Comparison of ENCODE assay signal across 18 cellular contexts in genomic region chr15:95709959-95710695, GRCh38.
A peak's percentile ranks its signal among the peaks of the same experiment; 100 is the strongest.
DNase-seq lines count a peak whose midpoint lies in the region; ATAC-seq, FAIRE-seq and TF ChIP-seq lines count a peak whose summit lies in the region.
"Had no signal": no experiment of that assay in that cellular context is flagged by ENCODE, and none has a peak within 500 bp of the region (broad histone marks: within the 10 kb centered on the region; RNA-seq: fewer than 3 reads in every experiment).

No MANE protein-coding gene starts in this region.

- TF ChIP-seq CTCF in K562 (IDR thresholded peaks at IDR 0.05 in 2 of 3, conservative IDR thresholded peaks at IDR 0.05 in 1 of 3; ENCODE audit: insufficient read depth in 2 of 3, low read depth in 1 of 3, low read length in 3 of 3) (no peak), nephron (IDR thresholded peaks at IDR 0.05; ENCODE audit: unreplicated experiment in 3 of 3) (no peak)
- no peak for TF ChIP-seq CTCF in CD8-positive, alpha-beta T cell (IDR thresholded peaks at IDR 0.05)

- POLR2A ChIA-PET in K562 (lab: Yijun Ruan, JAX), result interaction anchor here (1.0 kb wide), 1 partner anchor 12 kb away, joined by 4 read pairs; no protein-coding TSS in a partner anchor
- POLR2A ChIA-PET in CD8-positive, alpha-beta T cell (lab: Charles Lee), result no interaction called here

- H3K4me1 Mint-ChIP-seq in nephron, result peaks cover 34% of the 10 kb centered on the region
- no peaks in the 10 kb centered on the region for H3K4me1 Mint-ChIP-seq in CD8-positive, alpha-beta T cell (ENCODE audit: low read depth)
- no peaks in the 10 kb centered on the region for H3K4me1 Mint-ChIP-seq in T-helper 2 cell treated with Interferon-gamma antibody and Interleukin-4, amounts not matched to agents 5 μg/mL and 100 μg/mL, for 36 hours (ENCODE audit: low read depth)
- H3K4me1 Mint-ChIP-seq: B cell had no signal

- no peaks in the 10 kb centered on the region for H3K9me3 ChIP-seq in K562 (replicated peaks; ENCODE audit: control insufficient read depth, insufficient read depth, low read depth, low read length)
- H3K9me3 ChIP-seq in CD8-positive, alpha-beta T cell (ENCODE audit: low read length), result no peaks in the 10 kb centered on the region
- H3K9me3 ChIP-seq: Caco-2 had no signal

- no peak for TF ChIP-seq POLR2A in K562 (conservative IDR thresholded peaks at IDR 0.05)

- H3K4me3 Mint-ChIP-seq in nephron, result no peak overlapping the region
- H3K4me3 Mint-ChIP-seq in CD8-positive, alpha-beta T cell, result no peak overlapping the region
- H3K4me3 Mint-ChIP-seq in T-helper 2 cell treated with Interferon-gamma antibody and Interleukin-4, amounts not matched to agents 5 μg/mL and 100 μg/mL, for 36 hours, result no peak overlapping the region
- H3K4me3 Mint-ChIP-seq: B cell; CD4-positive, alpha-beta T cell; HFFc6 had no signal

- H3K9me1 ChIP-seq in K562 (ENCODE audit: control insufficient read depth, insufficient read depth, low read length), result no peaks in the 10 kb centered on the region

- no peaks in the 10 kb centered on the region for H3K27me3 Mint-ChIP-seq in nephron (ENCODE audit: low read depth)
- peaks cover 2% of the 10 kb centered on the region for H3K27me3 Mint-ChIP-seq in CD8-positive, alpha-beta T cell (ENCODE audit: low read depth)
- no peaks in the 10 kb centered on the region for H3K27me3 Mint-ChIP-seq in T-helper 2 cell treated with Interferon-gamma antibody and Interleukin-4, amounts not matched to agents 5 μg/mL and 100 μg/mL, for 36 hours (ENCODE audit: low read depth)
- H3K27me3 Mint-ChIP-seq: B cell had no signal

- H4K20me1 ChIP-seq in K562 (replicated peaks; ENCODE audit: control insufficient read depth, insufficient read depth, low read length), result no peaks in the 10 kb centered on the region

- H3K36me3 ChIP-seq in K562 (ENCODE audit: control insufficient read depth, insufficient read depth, low read length), result peaks cover 30% of the 10 kb centered on the region
- no peaks in the 10 kb centered on the region for H3K36me3 ChIP-seq in CD8-positive, alpha-beta T cell (ENCODE audit: insufficient read depth, low read length)

- H3K36me3 Mint-ChIP-seq in nephron (ENCODE audit: low read depth), result no peaks in the 10 kb centered on the region
- no peaks in the 10 kb centered on the region for H3K36me3 Mint-ChIP-seq in CD8-positive, alpha-beta T cell
- H3K36me3 Mint-ChIP-seq in T-helper 2 cell treated with Interferon-gamma antibody and Interleukin-4, amounts not matched to agents 5 μg/mL and 100 μg/mL, for 36 hours (ENCODE audit: low read depth), result no peaks in the 10 kb centered on the region

- H3K9me3 Mint-ChIP-seq in nephron, result peaks cover 8% of the 10 kb centered on the region
- H3K9me3 Mint-ChIP-seq in CD8-positive, alpha-beta T cell, result no peaks in the 10 kb centered on the region
- H3K9me3 Mint-ChIP-seq in T-helper 2 cell treated with Interferon-gamma antibody and Interleukin-4, amounts not matched to agents 5 μg/mL and 100 μg/mL, for 36 hours, result no peaks in the 10 kb centered on the region
- H3K9me3 Mint-ChIP-seq: CD4-positive, alpha-beta T cell; HFFc6 had no signal

- TF ChIP-seq RAD21 in K562 (CRISPR knock-in tag; conservative IDR thresholded peaks at IDR 0.05 in 1 of 2, IDR thresholded peaks at IDR 0.05 in 1 of 2), result no peak; a peak in 1 of 4 replicates

- in situ Hi-C loops in K562 (cut with MboI), result no loop called here

- peak; percentile 27 for DNase-seq in OCI-M2 (lab: John Stamatoyannopoulos, UW; ENCODE audit: unreplicated experiment)
- peak; percentile 66 to 89 (median 76) for DNase-seq in K562 (ENCODE audit: extremely low read depth in 1 of 4, low spot score in 3 of 4)
- no peak for DNase-seq in epidermal melanocyte (ENCODE audit: insufficient read length, low spot score)
- no peak for DNase-seq in CD8-positive, alpha-beta T cell
- DNase-seq in LoVo (ENCODE audit: low spot score), result no peak
- DNase-seq in T-helper 2 cell treated with Interferon-gamma antibody and Interleukin-4, amounts not matched to agents 5 μg/mL and 100 μg/mL, for 36 hours (ENCODE audit: low spot score), result no peak
- DNase-seq: C1 segment of cervical spinal cord; Caco-2; CD4-positive, alpha-beta T cell; DND-41; GDM1; GOT3; HCEC 1CT; HFFc6 had no signal

- H3K9ac ChIP-seq in K562 (ENCODE audit: insufficient read depth in 1 of 2, low read depth in 2 of 2, low read length in 2 of 2), result peak overlapping the region in 1 of 2 experiments; percentile 45; a peak in 2 of 4 replicates

- TF ChIP-seq EP300 in K562 (IDR thresholded peaks at IDR 0.05; ENCODE audit: low read length), result peak; percentile 99

- FAIRE-seq in K562 (lab: Jason Lieb, UNC), result peak; percentile 98
- FAIRE-seq: A204.1, GM12892 had no signal

- peak; percentile 90 for ATAC-seq in K562
- no peak for ATAC-seq in CD8-positive, alpha-beta T cell

- peak overlapping the region in 2 of 3 experiments; percentile 86 to 88 for H3K27ac Mint-ChIP-seq in nephron
- no peak overlapping the region for H3K27ac Mint-ChIP-seq in CD8-positive, alpha-beta T cell
- H3K27ac Mint-ChIP-seq in T-helper 2 cell treated with Interferon-gamma antibody and Interleukin-4, amounts not matched to agents 5 μg/mL and 100 μg/mL, for 36 hours, result no peak overlapping the region
- H3K27ac Mint-ChIP-seq: B cell; CD4-positive, alpha-beta T cell; HFFc6 had no signal

- CTCF ChIA-PET in K562 (lab: Yijun Ruan, JAX; ENCODE audit: low intra/inter-chr PET ratio), result no interaction called here
- CTCF ChIA-PET in CD8-positive, alpha-beta T cell (lab: Charles Lee), result no interaction called here

- intact Hi-C loops in K562 (cut with micrococcal nuclease), result loop anchor here (1.0 to 5.0 kb wide), 2 partner anchors 26 to 68 kb away; no protein-coding TSS in a partner anchor
- intact Hi-C loops in CD8-positive, alpha-beta T cell (cut with DNase I, micrococcal nuclease), result no loop called here

- H2AFZ ChIP-seq in K562 (ENCODE audit: low read depth, low read length), result no peak overlapping the region

- BruUV-seq in K562 (replicated peaks; lab: Mats Ljungman, UMichigan), result no TSS peak

- peak overlapping the region; percentile 43 for H3K4me2 ChIP-seq in K562 (ENCODE audit: insufficient read depth, low read length)

- peaks cover 10 to 44% of the 10 kb centered on the region in 2 experiments for H3K4me1 ChIP-seq in K562 (replicated peaks in 1 of 2; ENCODE audit: control insufficient read depth in 2 of 2, insufficient read depth in 2 of 2, low read length in 2 of 2)
- H3K4me1 ChIP-seq in CD8-positive, alpha-beta T cell (ENCODE audit: insufficient read depth, low read length), result no peaks in the 10 kb centered on the region
- H3K4me1 ChIP-seq: Caco-2 had no signal

- H3K79me2 ChIP-seq in K562 (ENCODE audit: control insufficient read depth, insufficient read depth, low read length), result peaks cover 74% of the 10 kb centered on the region

- no peak overlapping the region for H3K4me3 ChIP-seq in K562
- H3K4me3 ChIP-seq in CD8-positive, alpha-beta T cell (ENCODE audit: low read depth, low read length), result no peak overlapping the region

- WGBS in K562 (ENCODE audit: insufficient coverage, low coverage, missing lambda C conversion rate), result 7% methylated on average over 9 of the region's 9 CpGs

- H3K27ac ChIP-seq in K562 (ENCODE audit: extremely low read depth, low read depth, low read length), result peak overlapping the region; percentile 73
- no peak overlapping the region for H3K27ac ChIP-seq in CD8-positive, alpha-beta T cell (ENCODE audit: low read depth, low read length)

- H3K27me3 ChIP-seq in K562 (ENCODE audit: control insufficient read depth in 2 of 2, insufficient read depth in 2 of 2, low read length in 2 of 2), result no peaks in the 10 kb centered on the region
- no peaks in the 10 kb centered on the region for H3K27me3 ChIP-seq in CD8-positive, alpha-beta T cell (ENCODE audit: insufficient read depth, low read length)

TF ChIP-seq in K562, 482 proteins besides CTCF, POLR2A, EP300 and RAD21 (continues in another document):
- peak; percentile 43; the same call in 1 of the 2 replicates for TF ChIP-seq MXI1 (IDR thresholded peaks at IDR 0.05; ENCODE audit: low read depth, low read length)
- TF ChIP-seq, protein P1, sequence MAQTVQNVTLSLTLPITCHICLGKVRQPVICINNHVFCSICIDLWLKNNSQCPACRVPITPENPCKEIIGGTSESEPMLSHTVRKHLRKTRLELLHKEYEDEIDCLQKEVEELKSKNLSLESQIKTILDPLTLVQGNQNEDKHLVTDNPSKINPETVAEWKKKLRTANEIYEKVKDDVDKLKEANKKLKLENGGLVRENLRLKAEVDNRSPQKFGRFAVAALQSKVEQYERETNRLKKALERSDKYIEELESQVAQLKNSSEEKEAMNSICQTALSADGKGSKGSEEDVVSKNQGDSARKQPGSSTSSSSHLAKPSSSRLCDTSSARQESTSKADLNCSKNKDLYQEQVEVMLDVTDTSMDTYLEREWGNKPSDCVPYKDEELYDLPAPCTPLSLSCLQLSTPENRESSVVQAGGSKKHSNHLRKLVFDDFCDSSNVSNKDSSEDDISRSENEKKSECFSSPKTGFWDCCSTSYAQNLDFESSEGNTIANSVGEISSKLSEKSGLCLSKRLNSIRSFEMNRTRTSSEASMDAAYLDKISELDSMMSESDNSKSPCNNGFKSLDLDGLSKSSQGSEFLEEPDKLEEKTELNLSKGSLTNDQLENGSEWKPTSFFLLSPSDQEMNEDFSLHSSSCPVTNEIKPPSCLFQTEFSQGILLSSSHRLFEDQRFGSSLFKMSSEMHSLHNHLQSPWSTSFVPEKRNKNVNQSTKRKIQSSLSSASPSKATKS (CRISPR knock-in tag; IDR thresholded peaks at IDR 0.05), result no peak
- peak; percentile 93 for TF ChIP-seq TARDBP (IDR thresholded peaks at IDR 0.05)
- no peak for TF ChIP-seq SNAPC5 (CRISPR knock-in tag; IDR thresholded peaks at IDR 0.05)
- TF ChIP-seq CBFA2T3 (IDR thresholded peaks at IDR 0.05), result peak; percentile 100
- TF ChIP-seq TCF7L2 (IDR thresholded peaks at IDR 0.05; ENCODE audit: low read depth, low read length), result no peak
- TF ChIP-seq ELF4 (CRISPR knock-in tag; IDR thresholded peaks at IDR 0.05), result peak; percentile 88; the same call in 1 of the 2 replicates
- peak; percentile 99 for TF ChIP-seq TCF3 (CRISPR knock-in tag; IDR thresholded peaks at IDR 0.05)

Comparison
In these comparisons a context has a peak if more than half of its experiments do, and no peak if none do; other contexts are left out.
1. DNase-seq: peak in OCI-M2 (single experiment) and K562 (4 of 4); none in epidermal melanocyte (single experiment), CD8-positive, alpha-beta T cell (0 of 7), LoVo (single experiment) and T-helper 2 cell treated with Interferon-gamma antibody and Interleukin-4, amounts not matched to agents 5 μg/mL and 100 μg/mL, for 36 hours (single experiment).
2. H3K27ac Mint-ChIP-seq: peak in nephron (2 of 3); none in CD8-positive, alpha-beta T cell (single experiment) and T-helper 2 cell treated with Interferon-gamma antibody and Interleukin-4, amounts not matched to agents 5 μg/mL and 100 μg/mL, for 36 hours (single experiment).